ENCODE assay signal across 22 cellular contexts in the genomic region with DNA sequence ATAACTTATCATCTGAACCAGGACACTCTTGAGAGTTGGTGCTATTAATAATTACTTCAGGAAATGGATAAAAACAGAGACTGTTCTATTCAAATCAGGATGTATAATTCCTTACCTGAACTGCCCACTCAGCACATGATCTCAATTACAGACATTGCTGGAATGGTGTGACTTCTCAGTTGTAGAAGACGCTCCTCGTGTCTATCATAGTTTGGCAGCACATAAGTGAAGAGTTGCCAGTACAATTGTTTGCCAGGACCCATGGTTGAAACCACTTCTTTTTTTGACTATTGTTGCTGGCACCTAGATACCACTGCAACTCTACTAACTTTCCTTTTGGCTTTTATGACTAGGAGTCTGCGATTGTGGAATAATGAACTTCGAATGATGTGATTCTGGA.
A peak's percentile ranks its signal among the peaks of the same experiment; 100 is the strongest.
DNase-seq lines count a peak whose midpoint lies in the region; ATAC-seq, FAIRE-seq and TF ChIP-seq lines count a peak whose summit lies in the region.
"Had no signal": no experiment of that assay in that cellular context is flagged by ENCODE, and none has a peak within 500 bp of the region (broad histone marks: within the 10 kb centered on the region; RNA-seq: fewer than 3 reads in every experiment).

No MANE protein-coding gene starts in this region.

- no peak for FAIRE-seq in A549 (lab: Jason Lieb, UNC)
- peak; percentile 73 for FAIRE-seq in urothelium cell line (lab: Jason Lieb, UNC)
- FAIRE-seq: A204.1, D721Med, G401.6, GM12891, GM19239 had no signal

- no peaks in the 10 kb centered on the region for H3K27me3 ChIP-seq in esophagus muscularis mucosa
- H3K27me3 ChIP-seq: BLaER1 treated with 17β-estradiol and CSF1 and Interleukin-3, amounts not matched to agents 10 nM and 100 nM had no signal

- intact Hi-C loops in esophagus muscularis mucosa (cut with DNase I), result no loop called here

- H3K9me3 ChIP-seq in A549 (no peaks in the 10 kb centered on the region), esophagus muscularis mucosa (no peaks in the 10 kb centered on the region)
- H3K9me3 ChIP-seq: Caco-2 had no signal

- CTCF ChIA-PET in A549 (lab: Yijun Ruan, JAX), result interaction anchor here (1.4 kb wide), 1 partner anchor 42 kb away, joined by 6 read pairs; no protein-coding TSS in a partner anchor

- no peak for TF ChIP-seq POLR2A in A549 (IDR thresholded peaks at IDR 0.05; ENCODE audit: low read length)
- TF ChIP-seq POLR2A in esophagus muscularis mucosa (IDR thresholded peaks at IDR 0.05; ENCODE audit: low read depth), result no peak

- TF ChIP-seq RAD21 in A549 (conservative IDR thresholded peaks at IDR 0.05 in 1 of 2, IDR thresholded peaks at IDR 0.05 in 1 of 2), result no peak

- H3K27ac ChIP-seq in A549, result no peak overlapping the region
- H3K27ac ChIP-seq in esophagus muscularis mucosa (replicated peaks in 1 of 4), result no peak overlapping the region
- H3K27ac ChIP-seq: BLaER1 treated with 17β-estradiol and CSF1 and Interleukin-3, amounts not matched to agents 10 nM and 100 nM; C4-2B had no signal

- 52% methylated on average over 4 of the region's 4 CpGs for WGBS in A549 (ENCODE audit: missing lambda C conversion rate)
- 83% methylated on average over 4 of the region's 4 CpGs for WGBS in esophagus muscularis mucosa

- POLR2A ChIA-PET in A549 (lab: Yijun Ruan, JAX), result no interaction called here

- ATAC-seq in A549, result no peak
- ATAC-seq: CD8-positive, alpha-beta T cell had no signal

- TF ChIP-seq EP300 in A549 (IDR thresholded peaks at IDR 0.05) (no peak), esophagus muscularis mucosa (IDR thresholded peaks at IDR 0.05) (no peak)

- DNase-seq in A549 (ENCODE audit: low read depth in 1 of 2, low spot score in 1 of 2) (no peak), esophagus muscularis mucosa (ENCODE audit: extremely low spot score) (peak; percentile 57), kidney tubule cell (ENCODE audit: low spot score) (peak; percentile 15), urothelium cell line (ENCODE audit: low spot score) (no peak), SHP77 (lab: John Stamatoyannopoulos, UW) (no peak), amygdala (lab: John Stamatoyannopoulos, UW) (no peak)
- DNase-seq in central memory CD4-positive, alpha-beta T cell, result no peak
- DNase-seq: 8988T; AML-193; Caco-2; Calu3; CD4-positive, alpha-beta T cell; CD8-positive, alpha-beta T cell; DMS79 treated with DMSO at 0.1 percent for 48 hours; GF-D8 had no signal

- no peaks in the 10 kb centered on the region for H3K36me3 ChIP-seq in esophagus muscularis mucosa
- H3K36me3 ChIP-seq: BLaER1 treated with 17β-estradiol and CSF1 and Interleukin-3, amounts not matched to agents 10 nM and 100 nM had no signal

- TF ChIP-seq CTCF in A549 (IDR thresholded peaks at IDR 0.05) (no peak), esophagus muscularis mucosa (IDR thresholded peaks at IDR 0.05) (no peak)

- H3K4me2 ChIP-seq in A549, result no peak overlapping the region
- H3K4me2 ChIP-seq: BLaER1 treated with 17β-estradiol and CSF1 and Interleukin-3, amounts not matched to agents 10 nM and 100 nM had no signal

- H3K4me3 ChIP-seq in A549, result no peak overlapping the region
- no peak overlapping the region for H3K4me3 ChIP-seq in esophagus muscularis mucosa
- H3K4me3 ChIP-seq: BLaER1 treated with 17β-estradiol and CSF1 and Interleukin-3, amounts not matched to agents 10 nM and 100 nM had no signal

- H3K4me1 ChIP-seq in A549, result no peaks in the 10 kb centered on the region
- H3K4me1 ChIP-seq in esophagus muscularis mucosa, result no peaks in the 10 kb centered on the region
- H3K4me1 ChIP-seq: Caco-2 had no signal

TF ChIP-seq in A549, 52 proteins besides CTCF, POLR2A, EP300 and RAD21:
- TF ChIP-seq MAFK (IDR thresholded peaks at IDR 0.05; ENCODE audit: partially characterized antibody) (peak; percentile 2), NPAS2 (CRISPR knock-in tag; IDR thresholded peaks at IDR 0.05; ENCODE audit: borderline replicate concordance) (no peak)

Comparison
In these comparisons a context has a peak if more than half of its experiments do, and no peak if none do; other contexts are left out.
1. DNase-seq: peak in esophagus muscularis mucosa (single experiment) and kidney tubule cell (single experiment); none in A549 (0 of 2), urothelium cell line (single experiment), SHP77 (0 of 2), central memory CD4-positive, alpha-beta T cell (single experiment) and amygdala (0 of 56).